ENCODE assay signal across 23 cellular contexts in the genomic region with DNA sequence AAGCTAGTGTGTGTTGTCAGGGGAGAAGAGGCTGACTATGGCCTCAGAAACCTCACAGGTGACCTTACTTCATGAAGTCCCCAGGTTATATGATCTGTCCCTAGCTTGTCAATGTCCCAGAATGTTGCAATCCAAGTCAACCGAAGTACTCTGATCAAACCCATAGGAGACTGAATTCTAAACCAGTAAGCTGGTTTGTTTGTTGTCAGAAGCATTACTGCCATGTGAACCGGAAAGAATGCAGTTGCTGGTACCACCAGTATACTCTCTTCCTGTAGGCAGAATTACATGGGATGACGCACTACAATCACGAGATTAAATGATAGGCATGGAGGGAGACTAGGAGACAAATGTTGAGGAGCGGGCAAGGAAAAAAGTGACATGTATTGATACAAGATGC. TPM values are rescaled to one million over a fixed set of nuclear protein-coding genes. Genes with fewer than 3 reads are reported as not detected.
A peak's percentile ranks its signal among the peaks of the same experiment; 100 is the strongest.
DNase-seq lines count a peak whose midpoint lies in the region; ATAC-seq and TF ChIP-seq lines count a peak whose summit lies in the region.
"Had no signal": no experiment of that assay in that cellular context is flagged by ENCODE, and none has a peak within 500 bp of the region (broad histone marks: within the 10 kb centered on the region; RNA-seq: fewer than 3 reads in every experiment).

No MANE protein-coding gene starts in this region.

- no peak overlapping the region for H4K12ac ChIP-seq in trophoblast cell (ENCODE audit: low read depth, low read length)

- peaks cover 5 to 28% (median 23%) of the 10 kb centered on the region in 4 donors for H3K4me1 Mint-ChIP-seq in naive thymus-derived CD8-positive, alpha-beta T cell
- H3K4me1 Mint-ChIP-seq: CD14-positive monocyte had no signal

- no peak overlapping the region for H2BK12ac ChIP-seq in trophoblast cell (ENCODE audit: low read length)

- H3K27ac Mint-ChIP-seq in naive thymus-derived CD8-positive, alpha-beta T cell, result peak overlapping the region in 1 of 10 donors; percentile 1
- H3K27ac Mint-ChIP-seq: CD14-positive monocyte had no signal

- peaks cover 0 to 6% (median 0%) of the 10 kb centered on the region in 3 donors for H3K36me3 Mint-ChIP-seq in naive thymus-derived CD8-positive, alpha-beta T cell
- H3K36me3 Mint-ChIP-seq: CD14-positive monocyte had no signal

- H3K36me3 ChIP-seq in hepatocyte (replicated peaks; ENCODE audit: insufficient read depth, low read depth), result no peaks in the 10 kb centered on the region
- no peaks in the 10 kb centered on the region for H3K36me3 ChIP-seq in trophoblast cell (ENCODE audit: control insufficient read depth in 1 of 2, insufficient read depth in 2 of 2, low read length in 2 of 2)
- H3K36me3 ChIP-seq: BE2C had no signal

- H4K91ac ChIP-seq in trophoblast cell (ENCODE audit: low read depth, low read length), result no peak overlapping the region

- H3K4me3 Mint-ChIP-seq in naive thymus-derived CD8-positive, alpha-beta T cell, result no peak overlapping the region
- H3K4me3 Mint-ChIP-seq: CD14-positive monocyte had no signal

- H3K9me3 ChIP-seq in hepatocyte (ENCODE audit: low read depth) (no peaks in the 10 kb centered on the region), trophoblast cell (ENCODE audit: insufficient read depth, low read depth, low read length) (no peaks in the 10 kb centered on the region)
- H3K9me3 ChIP-seq: BE2C had no signal

- DNase-seq in NCI-H82 (lab: John Stamatoyannopoulos, UW), result peak; percentile 56
- no peak for DNase-seq in NCI-H82 treated with DMSO at 0.1 percent for 48 hours (lab: John Stamatoyannopoulos, UW; ENCODE audit: unreplicated experiment)
- DNase-seq in M059J (ENCODE audit: low read depth), result peak; percentile 13
- no peak for DNase-seq in hepatocyte (ENCODE audit: low spot score)
- DNase-seq in trophoblast cell, result peak; percentile 84 to 96
- DNase-seq in naive thymus-derived CD8-positive, alpha-beta T cell, result no peak
- DNase-seq in COR-L47 (lab: John Stamatoyannopoulos, UW), result no peak
- DNase-seq in SIG-M5 (lab: John Stamatoyannopoulos, UW), result no peak
- DNase-seq: 8988T, ACHN, BE2C, DMS79 treated with DMSO at 0.1 percent for 48 hours, GF-D8, KBM-7, MM.1S, NCI-H2029, NCI-H446, NCI-H524 treated with DMSO at 0.1 percent for 48 hours, NCI-H774, SHP77 had no signal

- H3K18ac ChIP-seq in trophoblast cell (ENCODE audit: low read length), result no peak overlapping the region

- H3K79me1 ChIP-seq in trophoblast cell (ENCODE audit: low read length), result peaks cover 3% of the 10 kb centered on the region

- no peaks in the 10 kb centered on the region for H3K79me2 ChIP-seq in hepatocyte
- H3K79me2 ChIP-seq in trophoblast cell (ENCODE audit: control insufficient read depth, insufficient read depth, low read length, poor library complexity), result no peaks in the 10 kb centered on the region

- no peak overlapping the region for H2BK120ac ChIP-seq in trophoblast cell (ENCODE audit: insufficient read depth, low read length, poor library complexity)

- H3K23ac ChIP-seq in trophoblast cell (ENCODE audit: low read length), result no peak overlapping the region

- H3K4me3 ChIP-seq in hepatocyte, result no peak overlapping the region
- H3K4me3 ChIP-seq in trophoblast cell (ENCODE audit: low read depth, low read length), result no peak overlapping the region
- H3K4me3 ChIP-seq: SK-N-MC had no signal

- no peak overlapping the region for H3K14ac ChIP-seq in trophoblast cell (ENCODE audit: low read length)

- H3K27me3 Mint-ChIP-seq in naive thymus-derived CD8-positive, alpha-beta T cell, result peaks cover 0 to 10% (median 0%) of the 10 kb centered on the region in 5 donors

- no peak overlapping the region for H2AK5ac ChIP-seq in trophoblast cell (ENCODE audit: low read length)

- POLR2A ChIA-PET in naive thymus-derived CD8-positive, alpha-beta T cell (lab: Charles Lee), result interaction anchor here (2.1 kb wide), 1 partner anchor 26 kb away, joined by 8 read pairs; a partner anchor contains a TSS

- H3K4me1 ChIP-seq in hepatocyte (ENCODE audit: insufficient read depth) (peaks cover 21% of the 10 kb centered on the region), trophoblast cell (ENCODE audit: control insufficient read depth in 1 of 2, insufficient read depth in 2 of 2, low read length in 2 of 2) (no peaks in the 10 kb centered on the region)

- no peak overlapping the region for H4K8ac ChIP-seq in trophoblast cell (ENCODE audit: low read depth, low read length)

- H2AFZ ChIP-seq in hepatocyte, result no peak overlapping the region
- no peak overlapping the region for H2AFZ ChIP-seq in trophoblast cell (ENCODE audit: insufficient read depth, low read length, poor library complexity)

- 87% methylated on average over 5 of the region's 5 CpGs for WGBS in hepatocyte (ENCODE audit: low lambda C conversion rate, missing lambda C conversion rate)
- no CpG with 5 or more reads among the region's 5 CpGs for WGBS in trophoblast cell (ENCODE audit: extremely low coverage, insufficient coverage, insufficient read length)

- H3K4ac ChIP-seq in trophoblast cell (ENCODE audit: low read depth, low read length), result no peak overlapping the region

- no peak for ATAC-seq in naive thymus-derived CD8-positive, alpha-beta T cell

- H3K27ac ChIP-seq in hepatocyte (peak overlapping the region; percentile 89), trophoblast cell (ENCODE audit: low read depth, low read length) (peak overlapping the region; percentile 43)
- H3K27ac ChIP-seq: RWPE1, SK-N-MC had no signal

- H3K9me3 Mint-ChIP-seq in naive thymus-derived CD8-positive, alpha-beta T cell, result peaks cover 0 to 3% (median 0%) of the 10 kb centered on the region in 9 donors

- H3K9ac ChIP-seq in trophoblast cell (ENCODE audit: low read length), result no peak overlapping the region

- H3K4me2 ChIP-seq in hepatocyte (no peak overlapping the region), trophoblast cell (ENCODE audit: low read length) (no peak overlapping the region)

- TF ChIP-seq CTCF in hepatocyte (IDR thresholded peaks at IDR 0.05; ENCODE audit: poor library complexity), result no peak

- no peaks in the 10 kb centered on the region for H4K20me1 ChIP-seq in hepatocyte (ENCODE audit: insufficient read depth, poor library complexity, severe bottlenecking)

- H3K9me2 ChIP-seq in hepatocyte (replicated peaks; ENCODE audit: insufficient read depth), result no peaks in the 10 kb centered on the region

- no peak overlapping the region for H2BK5ac ChIP-seq in trophoblast cell (ENCODE audit: low read depth, low read length, poor library complexity)

- H3K27me3 ChIP-seq in hepatocyte, result no peaks in the 10 kb centered on the region
- no peaks in the 10 kb centered on the region for H3K27me3 ChIP-seq in trophoblast cell (ENCODE audit: insufficient read depth, low read length)
- H3K27me3 ChIP-seq: BE2C had no signal

RNA-seq across cellular contexts. Expression of a gene that starts 26.1 kb away (rescaled TPM):
- total RNA-seq in M059J (2014; rRNA removed; shearing (Covaris generic)), result 15.3 and 20.9 TPM in 2 replicates
- total RNA-seq in hepatocyte, result 41.9 and 45.0 TPM in 2 replicates
- polyA plus RNA-seq in hepatocyte, result 18.8 and 24.7 TPM in 2 replicates
- polyA plus RNA-seq in trophoblast cell (2013), result 145 and 152 TPM in 2 replicates
- total RNA-seq in naive thymus-derived CD8-positive, alpha-beta T cell, result 10 to 100 TPM; 60.3 to 62.0 TPM
- 10 to 100 TPM; 13.6 to 21.9 (median 21.6) TPM for polyA plus RNA-seq in naive thymus-derived CD8-positive, alpha-beta T cell

Comparison
In these comparisons a context has a peak if more than half of its experiments do, and no peak if none do; other contexts are left out.
1. DNase-seq: peak in NCI-H82 (single experiment), M059J (single experiment) and trophoblast cell (2 of 2); none in NCI-H82 treated with DMSO at 0.1 percent for 48 hours (single experiment), hepatocyte (single experiment), naive thymus-derived CD8-positive, alpha-beta T cell (0 of 10), COR-L47 (single experiment) and SIG-M5 (single experiment).